9 cellular contexts compared by ENCODE assay signal in the genomic region with DNA sequence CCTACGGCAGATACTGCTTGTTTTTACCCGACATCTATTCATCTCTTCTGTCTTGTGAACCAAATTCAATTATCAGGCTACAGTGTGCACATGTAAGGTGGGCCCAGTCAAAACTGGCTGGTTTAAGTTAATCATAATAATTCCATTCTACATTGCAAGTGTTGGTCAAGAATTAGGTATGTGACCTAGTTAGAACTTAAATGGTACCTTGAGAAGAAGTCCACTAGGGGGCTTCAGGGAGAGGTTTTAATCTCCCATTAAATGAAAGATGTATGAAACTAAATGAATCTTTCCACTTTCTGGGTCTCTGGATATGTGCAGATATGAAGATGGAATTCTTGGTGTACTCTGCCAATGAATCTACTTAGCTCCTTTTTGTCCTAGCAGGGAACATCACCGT.
A peak's percentile ranks its signal among the peaks of the same experiment; 100 is the strongest.
DNase-seq lines count a peak whose midpoint lies in the region; ATAC-seq and TF ChIP-seq lines count a peak whose summit lies in the region.
"Had no signal": no experiment of that assay in that cellular context is flagged by ENCODE, and none has a peak within 500 bp of the region (broad histone marks: within the 10 kb centered on the region; RNA-seq: fewer than 3 reads in every experiment).

No MANE protein-coding gene starts in this region.

- no peaks in the 10 kb centered on the region for H3K27me3 ChIP-seq in heart right ventricle

- H3K27me3 Mint-ChIP-seq in activated T-cell treated with anti-CD3 and anti-CD28 coated beads, Interleukin-2, amount 50 U/mL, for 72 hours (ENCODE audit: low read depth): no peaks in the 10 kb centered on the region

- H3K27ac Mint-ChIP-seq in activated T-cell treated with anti-CD3 and anti-CD28 coated beads, Interleukin-2, amount 50 U/mL, for 72 hours: no peak overlapping the region

- peaks cover 0 to 1% of the 10 kb centered on the region in 2 donors for H3K36me3 Mint-ChIP-seq in activated T-cell treated with anti-CD3 and anti-CD28 coated beads, Interleukin-2, amount 50 U/mL, for 72 hours (ENCODE audit: insufficient read depth in 2 of 2)

- H3K9me3 Mint-ChIP-seq in activated T-cell treated with anti-CD3 and anti-CD28 coated beads, Interleukin-2, amount 50 U/mL, for 72 hours: no peaks in the 10 kb centered on the region

- H3K4me3 ChIP-seq in heart right ventricle: no peak overlapping the region

- DNase-seq in heart right ventricle: no peak
- DNase-seq in Right ventricle myocardium inferior (ENCODE audit: missing footprints): no peak
- DNase-seq in SHP77 treated with DMSO at 0.1 percent for 48 hours (lab: John Stamatoyannopoulos, UW): peak; percentile 4
- DNase-seq in germinal center (ENCODE audit: low spot score): peak; percentile 2
- no peak for DNase-seq in hypothalamus (lab: John Stamatoyannopoulos, UW)
- no peak for DNase-seq in activated T-cell treated with anti-CD3 and anti-CD28 coated beads, Interleukin-2, amount 50 U/mL, for 72 hours
- DNase-seq in GM19240 (ENCODE audit: insufficient read length, low spot score): no peak
- DNase-seq in DMS153 (lab: John Stamatoyannopoulos, UW): no peak
- DNase-seq: NCI-H187 had no signal

- H3K4me3 Mint-ChIP-seq in activated T-cell treated with anti-CD3 and anti-CD28 coated beads, Interleukin-2, amount 50 U/mL, for 72 hours: no peak overlapping the region

- H3K4me1 ChIP-seq in heart right ventricle: peaks cover 0 to 13% (median 0%) of the 10 kb centered on the region in 9 donors

- no peaks in the 10 kb centered on the region for H3K4me1 Mint-ChIP-seq in activated T-cell treated with anti-CD3 and anti-CD28 coated beads, Interleukin-2, amount 50 U/mL, for 72 hours (ENCODE audit: low read depth)

- H3K9me3 ChIP-seq in heart right ventricle: no peaks in the 10 kb centered on the region

- peak in 3 of 8 donors; percentile 20 to 62 (median 34) for ATAC-seq in heart right ventricle
- ATAC-seq in Right ventricle myocardium inferior: no peak
- no peak for ATAC-seq in activated T-cell treated with anti-CD3 and anti-CD28 coated beads, Interleukin-2, amount 50 U/mL, for 72 hours (replicated peaks in 1 of 2)

- TF ChIP-seq CTCF in heart right ventricle (IDR thresholded peaks at IDR 0.05): peak; percentile 14 to 66 (median 53)

- 74 to 79% methylated on average over 3 of the region's 3 CpGs for WGBS in heart right ventricle, 2 donors

- H3K27ac ChIP-seq in heart right ventricle: no peak overlapping the region

- intact Hi-C loops in heart right ventricle (cut with DNase I) (loop anchor here in 8 of 10 donors (1.0 to 10.0 kb wide), 4 partner anchors 304 to 306 kb away; no protein-coding TSS in a partner anchor), Right ventricle myocardium inferior (cut with DNase I) (loop anchor here (5.0 to 10.0 kb wide), 2 partner anchors 194 to 306 kb away; no protein-coding TSS in a partner anchor)

- H3K36me3 ChIP-seq in heart right ventricle: peaks cover 0 to 40% (median 5%) of the 10 kb centered on the region in 9 donors

Comparison
In these comparisons a context has a peak if more than half of its experiments do, and no peak if none do; other contexts are left out.
1. DNase-seq: peak in SHP77 treated with DMSO at 0.1 percent for 48 hours (single experiment) and germinal center (single experiment); none in heart right ventricle (0 of 2), Right ventricle myocardium inferior (single experiment), hypothalamus (0 of 51), activated T-cell treated with anti-CD3 and anti-CD28 coated beads, Interleukin-2, amount 50 U/mL, for 72 hours (0 of 2), GM19240 (single experiment) and DMS153 (single experiment).